In the genomic region with DNA sequence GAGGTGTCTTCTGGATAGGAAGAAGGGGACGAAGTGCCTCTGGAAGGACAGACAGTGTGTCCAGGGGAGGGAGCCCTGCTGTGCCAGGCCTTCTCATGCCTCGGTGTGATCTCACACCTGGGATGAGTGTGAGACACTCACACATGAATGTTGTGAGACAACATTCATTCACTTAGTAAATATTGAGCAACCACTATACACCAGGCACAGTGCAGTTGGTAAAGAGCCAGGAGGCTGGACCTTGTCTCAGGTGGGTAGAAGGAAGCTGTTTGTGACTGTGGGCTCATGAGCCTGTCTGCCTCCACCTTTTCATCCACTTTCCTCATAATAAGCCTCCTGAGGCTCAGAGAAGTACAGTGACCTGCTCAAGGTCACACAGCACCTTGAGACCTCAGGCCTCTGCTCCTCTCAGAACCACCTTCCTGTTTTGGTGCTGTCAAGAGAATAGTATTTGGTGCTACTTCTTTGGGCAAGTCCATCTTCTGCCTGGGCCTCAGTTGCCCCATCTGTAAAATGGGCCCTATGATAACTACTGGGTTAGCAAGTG, we compare ENCODE assay signal across 12 cellular contexts. TPM values are rescaled to one million over a fixed set of nuclear protein-coding genes. Genes with fewer than 3 reads are reported as not detected.
A peak's percentile ranks its signal among the peaks of the same experiment; 100 is the strongest.
DNase-seq lines count a peak whose midpoint lies in the region; ATAC-seq and TF ChIP-seq lines count a peak whose summit lies in the region.
"Had no signal": no experiment of that assay in that cellular context is flagged by ENCODE, and none has a peak within 500 bp of the region (broad histone marks: within the 10 kb centered on the region; RNA-seq: fewer than 3 reads in every experiment).

No MANE protein-coding gene starts in this region.

- H3K27ac ChIP-seq in PC-9 (peak overlapping the region; percentile 91), psoas muscle (peak overlapping the region; percentile 75)

- CTCF ChIA-PET in PC-9 (lab: Charles Lee) = interaction anchor here (0.6 kb wide), 1 partner anchor 220 kb away, joined by 3 read pairs; no protein-coding TSS in a partner anchor

- BruUV-seq in PC-9 (replicated peaks; lab: Mats Ljungman, UMichigan) = no TSS peak

- H3K36me3 ChIP-seq in PC-9 (ENCODE audit: low read depth) = peaks cover 20% of the 10 kb centered on the region
- peaks cover 0 to 4% of the 10 kb centered on the region in 2 donors for H3K36me3 ChIP-seq in psoas muscle (ENCODE audit: insufficient read depth in 1 of 2, low read depth in 1 of 2)

- H3K27me3 ChIP-seq in PC-9 (ENCODE audit: insufficient read depth, low read depth) (no peaks in the 10 kb centered on the region), psoas muscle (ENCODE audit: insufficient read depth in 3 of 3, low read length in 2 of 3) (no peaks in the 10 kb centered on the region)

- 65 to 82% (median 73%) methylated on average over 2 of the region's 2 CpGs for WGBS in psoas muscle, 3 donors

- peak in 1 of 4 donors; percentile 8 for ATAC-seq in psoas muscle
- no peak for ATAC-seq in HG03439 (IDR thresholded peaks at IDR 0.05; ENCODE audit: unreplicated experiment)

- H3K9me2 ChIP-seq in PC-9 (ENCODE audit: insufficient read depth) = no peaks in the 10 kb centered on the region

- peaks cover 80% of the 10 kb centered on the region for H3F3A ChIP-seq in PC-9 (ENCODE audit: insufficient read depth, low read depth)

- H3K79me2 ChIP-seq in PC-9 (ENCODE audit: low read depth) = peaks cover 87% of the 10 kb centered on the region

- TF ChIP-seq CTCF in PC-9 (conservative IDR thresholded peaks at IDR 0.05) (0 out of 2 replicates have a peak, but pooled peaks have one; percentile 21), epithelial cell of proximal tubule (conservative IDR thresholded peaks at IDR 0.05; ENCODE audit: low read depth, low read length) (peak; percentile 23), psoas muscle (IDR thresholded peaks at IDR 0.05) (no peak)

- H2AFZ ChIP-seq in PC-9 = no peak overlapping the region

- H3K4me1 ChIP-seq in PC-9 (replicated peaks; ENCODE audit: insufficient read depth) (peaks cover 90% of the 10 kb centered on the region), psoas muscle (peaks cover 44% of the 10 kb centered on the region)

- no peaks in the 10 kb centered on the region for H3K9me3 ChIP-seq in PC-9 (ENCODE audit: insufficient read depth, low read depth)
- no peaks in the 10 kb centered on the region for H3K9me3 ChIP-seq in psoas muscle

- H4K20me1 ChIP-seq in PC-9 (ENCODE audit: insufficient read depth) = no peaks in the 10 kb centered on the region

- DNase-seq in SIG-M5 treated with dmso at 0.1 percent for 504 hours (lab: John Stamatoyannopoulos, UW; ENCODE audit: unreplicated experiment) = peak; percentile 48
- DNase-seq in SIG-M5 (lab: John Stamatoyannopoulos, UW) = no peak
- DNase-seq in PC-9 = peak; percentile 57 to 97
- DNase-seq in epithelial cell of proximal tubule (ENCODE audit: low read depth) = peak; percentile 65
- no peak for DNase-seq in psoas muscle
- no peak for DNase-seq in OCI-M2 (lab: John Stamatoyannopoulos, UW; ENCODE audit: unreplicated experiment)
- DNase-seq in NOMO-1 treated with DMSO at 0.1 percent for 48 hours (lab: John Stamatoyannopoulos, UW; ENCODE audit: unreplicated experiment) = no peak
- DNase-seq: ACHN, caudate nucleus, foreskin fibroblast, NCI-H2171 treated with DMSO at 0.1 percent for 48 hours had no signal

- H3K4me3 ChIP-seq in PC-9 (0 out of 2 replicates have a peak overlapping the region, but pooled peaks have one; percentile 20), epithelial cell of proximal tubule (ENCODE audit: low read depth, low read length) (no peak overlapping the region), psoas muscle (no peak overlapping the region)

- intact Hi-C loops in PC-9 (cut with micrococcal nuclease; ENCODE audit: unreplicated experiment) (no loop called here), psoas muscle (cut with DNase I) (no loop called here)

- POLR2A ChIA-PET in PC-9 (lab: Charles Lee; ENCODE audit: unreplicated experiment) = no interaction called here

- H3K4me2 ChIP-seq in PC-9 = peak overlapping the region; percentile 76

RNA-seq across cellular contexts. Expression of a gene that starts 20.9 kb away (rescaled TPM):
- total RNA-seq in PC-9 (2021) (84.9 and 122 TPM in 2 replicates), epithelial cell of proximal tubule (24.2 and 27.9 TPM in 2 replicates), psoas muscle (100 to 1,000 TPM in 1 of 4 donors, 10 to 100 TPM in 3; 10.3 to 104 (median 34.7) TPM)
- polyA plus RNA-seq in psoas muscle = 10 to 100 TPM; 12.6 to 76.1 (median 52.8) TPM

Comparison
In these comparisons a context has a peak if more than half of its experiments do, and no peak if none do; other contexts are left out.
1. DNase-seq: peak in SIG-M5 treated with dmso at 0.1 percent for 504 hours (single experiment), PC-9 (2 of 2) and epithelial cell of proximal tubule (single experiment); none in SIG-M5 (single experiment), psoas muscle (0 of 2), OCI-M2 (single experiment) and NOMO-1 treated with DMSO at 0.1 percent for 48 hours (single experiment).